Comparison of ENCODE assay signal across 8 cellular contexts in the genomic region with DNA sequence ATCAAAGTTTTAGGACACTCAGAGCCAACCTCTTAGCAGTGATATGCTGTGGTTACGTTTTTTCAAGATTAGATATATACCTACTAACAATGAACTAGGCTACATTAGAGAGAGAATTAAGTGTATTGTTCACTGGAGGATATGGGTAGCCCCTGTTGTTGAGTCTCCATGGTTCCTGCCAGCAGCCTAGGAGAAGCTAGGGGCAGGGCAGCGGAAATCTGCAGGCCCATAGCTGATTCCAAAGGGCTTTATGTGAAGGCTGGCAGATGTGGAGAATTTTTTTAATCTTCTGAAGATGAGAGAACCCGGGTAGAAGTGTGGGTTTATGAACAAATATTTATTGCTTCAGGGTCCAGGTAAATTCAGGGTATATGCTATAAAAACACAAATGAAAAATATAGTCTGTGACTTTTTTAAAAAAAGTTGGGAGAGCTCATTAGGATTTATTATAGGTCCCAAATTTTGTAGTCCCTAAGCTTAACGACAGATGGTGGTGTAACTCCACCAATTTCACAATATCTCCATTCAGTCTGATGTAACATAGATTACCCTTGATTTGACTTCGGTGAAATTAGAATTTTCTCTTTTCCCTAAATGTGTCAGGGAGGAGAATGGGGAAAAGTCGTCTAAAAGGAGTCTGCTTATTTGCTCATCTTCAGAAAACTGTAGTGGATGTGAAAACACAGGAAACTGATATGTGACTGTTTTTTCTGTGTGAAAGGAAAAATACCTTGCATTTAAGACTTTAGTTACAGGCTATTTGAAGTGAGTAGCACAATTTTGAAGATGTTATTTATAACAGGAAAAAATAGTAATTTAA.
DNase-seq lines count a peak whose midpoint lies in the region; ATAC-seq and TF ChIP-seq lines count a peak whose summit lies in the region.

No MANE protein-coding gene starts in this region.

- in situ Hi-C loops in mammary epithelial cell (cut with MboI; ENCODE audit: low sequenced_read_pairs in 2 of 2): loop anchor here (25.0 kb wide), 2 partner anchors 305 to 330 kb away; partner anchors contain the start of gene FOXP2 (in 1 of the 2)

- no peak overlapping the region for H3K9ac ChIP-seq in mammary epithelial cell (ENCODE audit: insufficient read depth, low read length)

- H3K4me3 ChIP-seq in mammary epithelial cell (replicated peaks in 1 of 3; ENCODE audit: insufficient read depth in 1 of 3, low read depth in 2 of 3, low read length in 3 of 3): no peak overlapping the region

- no TSS peak for BruUV-seq in mammary epithelial cell (replicated peaks; lab: Mats Ljungman, UMichigan)

- ATAC-seq in GM18861 (IDR thresholded peaks at IDR 0.05; ENCODE audit: unreplicated experiment): peak; percentile 41
- no peak for ATAC-seq in GM21825 (IDR thresholded peaks at IDR 0.05; ENCODE audit: unreplicated experiment)

- peak; percentile 63 for DNase-seq in AG08396 (ENCODE audit: low spot score)
- DNase-seq in NCI-H446 treated with DMSO at 0.1 percent for 48 hours (lab: John Stamatoyannopoulos, UW): peak; percentile 57
- peak; percentile 36 for DNase-seq in mammary epithelial cell
- DNase-seq in medulla oblongata (ENCODE audit: extremely low spot score): peak; percentile 76
- no peak for DNase-seq in activated naive CD4-positive, alpha-beta T cell (lab: John Stamatoyannopoulos, UW)
- no peak for DNase-seq in activated CD4-positive, CD25-positive, alpha-beta regulatory T cell treated with anti-CD3 and anti-CD28 coated beads, Interleukin-2, amount 50 U/mL, for 72 hours

- no peaks in the 10 kb centered on the region for H3K9me3 ChIP-seq in mammary epithelial cell (replicated peaks; ENCODE audit: insufficient read depth, low read length)

- peaks cover 45% of the 10 kb centered on the region for H3K27me3 ChIP-seq in mammary epithelial cell (ENCODE audit: insufficient read depth, low read length)

- dilution Hi-C loops in mammary epithelial cell (cut with HindIII; ENCODE audit: low sequenced_read_pairs): no loop called here

- no peaks in the 10 kb centered on the region for H3K79me2 ChIP-seq in mammary epithelial cell (ENCODE audit: insufficient read depth, low read length)

- peaks cover 13% of the 10 kb centered on the region for H3K4me1 ChIP-seq in mammary epithelial cell (ENCODE audit: insufficient read depth, low read length)

- intact Hi-C loops in mammary epithelial cell (cut with micrococcal nuclease): loop anchor here (1.0 to 10.0 kb wide), 7 partner anchors 135 to 1823 kb away; no protein-coding TSS in a partner anchor

- H3K36me3 ChIP-seq in mammary epithelial cell (ENCODE audit: insufficient read depth, low read length): no peaks in the 10 kb centered on the region

- no peaks in the 10 kb centered on the region for H4K20me1 ChIP-seq in mammary epithelial cell (ENCODE audit: insufficient read depth, low read length)

- 13% methylated on average over 6 of the region's 6 CpGs for WGBS in mammary epithelial cell (ENCODE audit: low coverage, missing lambda C conversion rate)

- H3K4me2 ChIP-seq in mammary epithelial cell (ENCODE audit: insufficient read depth, low read depth, low read length): no peak overlapping the region

- TF ChIP-seq CTCF in mammary epithelial cell (conservative IDR thresholded peaks at IDR 0.05 in 1 of 2, IDR thresholded peaks at IDR 0.05 in 1 of 2; ENCODE audit: extremely low read depth in 1 of 2, insufficient read depth in 1 of 2, low read depth in 1 of 2, low read length in 2 of 2): peak; percentile 50 to 62

- CTCF ChIA-PET in mammary epithelial cell (lab: Charles Lee; ENCODE audit: low non-redundant PET): interaction anchor here (0.5 to 1.0 kb wide), 5 partner anchors 56 to 646 kb away, joined by 3 to 7 read pairs (median 5); no protein-coding TSS in a partner anchor

- H2AFZ ChIP-seq in mammary epithelial cell (ENCODE audit: low read depth, low read length): no peak overlapping the region

- no peak overlapping the region for H3K27ac ChIP-seq in mammary epithelial cell (ENCODE audit: insufficient read depth, low read depth, low read length)

Comparison
In these comparisons a context has a peak if more than half of its experiments do, and no peak if none do; other contexts are left out.
1. DNase-seq: peak in AG08396 (single experiment), NCI-H446 treated with DMSO at 0.1 percent for 48 hours (single experiment), mammary epithelial cell (single experiment) and medulla oblongata (single experiment); none in activated naive CD4-positive, alpha-beta T cell (0 of 4) and activated CD4-positive, CD25-positive, alpha-beta regulatory T cell treated with anti-CD3 and anti-CD28 coated beads, Interleukin-2, amount 50 U/mL, for 72 hours (single experiment).